Comparison of ENCODE assay signal across 16 cellular contexts in the genomic region with DNA sequence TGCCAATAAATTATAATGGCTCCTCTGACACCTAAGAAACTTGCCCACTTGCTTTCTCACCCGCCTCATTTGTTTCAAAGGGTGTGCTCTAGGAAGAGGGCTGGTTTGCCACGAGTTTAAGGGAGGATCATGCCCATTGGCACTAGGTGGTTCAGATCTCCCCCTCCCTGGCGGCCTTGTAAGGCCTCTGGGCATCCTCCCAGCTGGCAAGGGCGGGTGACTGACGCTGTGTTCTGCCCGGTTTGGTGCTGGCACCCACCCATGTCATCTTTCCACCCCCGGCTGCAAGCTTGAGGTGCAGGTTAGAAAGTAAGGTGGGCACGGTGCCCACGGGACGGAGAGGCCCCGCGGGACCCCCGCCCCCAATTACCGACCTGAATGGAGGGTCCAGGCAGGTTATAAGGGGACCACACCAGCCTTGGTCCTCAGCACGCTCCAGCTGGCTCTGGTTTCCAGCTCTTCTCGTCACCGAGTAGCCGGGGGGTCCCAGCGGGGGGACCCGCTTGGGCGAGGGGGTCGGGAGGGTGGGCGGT.
DNase-seq lines count a peak whose midpoint lies in the region; TF ChIP-seq lines count a peak whose summit lies in the region.
"Had no signal": no experiment of that assay in that cellular context is flagged by ENCODE, and none has a peak within 500 bp of the region (broad histone marks: within the 10 kb centered on the region; RNA-seq: fewer than 3 reads in every experiment).

No MANE protein-coding gene starts in this region.

- H3K4me3 ChIP-seq in HEK293 (ENCODE audit: low read depth, low read length) (no peak overlapping the region), ascending aorta (peak overlapping the region in 1 of 2 donors; percentile 38), sigmoid colon (no peak overlapping the region)
- H3K4me3 ChIP-seq: breast epithelium, lung had no signal

- H3K4me1 ChIP-seq in HEK293 (ENCODE audit: control insufficient read depth, insufficient read depth, low read length) = no peaks in the 10 kb centered on the region
- peaks cover 0 to 8% of the 10 kb centered on the region in 2 donors for H3K4me1 ChIP-seq in ascending aorta
- H3K4me1 ChIP-seq in sigmoid colon = peaks cover 0 to 4% (median 0%) of the 10 kb centered on the region in 4 donors
- H3K4me1 ChIP-seq: breast epithelium had no signal

- no peak for TF ChIP-seq CTCF in HEK293 (tag by site-specific recombination; IDR thresholded peaks at IDR 0.05)
- TF ChIP-seq CTCF in ascending aorta (IDR thresholded peaks at IDR 0.05) = no peak
- TF ChIP-seq CTCF in sigmoid colon (IDR thresholded peaks at IDR 0.05) = no peak

- DNase-seq in ascending aorta (ENCODE audit: low spot score in 2 of 2) (peak; percentile 34 to 87), hippocampal formation (lab: John Stamatoyannopoulos, UW) (peak; percentile 45 to 60), sigmoid colon (peak; percentile 92), kidney tubule cell (ENCODE audit: low spot score) (no peak), iPS-NIHi7 (ENCODE audit: extremely low spot score) (no peak), islet precursor cell (no peak), NCI-H128 (lab: John Stamatoyannopoulos, UW; ENCODE audit: unreplicated experiment) (no peak)
- DNase-seq: activated gamma-delta T cell treated with Interleukin-2 at 50 U/mL for 16 hours; effector memory CD8-positive, alpha-beta T cell; GF-D8; natural killer cell; NK-92 treated with Interleukin-12 subunit alpha and Interleukin-12 subunit beta, amount 100 ng/mL, for 24 hours; T-helper 2 cell had no signal

- H3K27ac ChIP-seq in HEK293 (ENCODE audit: extremely low read depth, low read depth, low read length) (no peak overlapping the region), ascending aorta (no peak overlapping the region), sigmoid colon (no peak overlapping the region)
- H3K27ac ChIP-seq: breast epithelium had no signal

- no peaks in the 10 kb centered on the region for H3K27me3 ChIP-seq in ascending aorta
- no peaks in the 10 kb centered on the region for H3K27me3 ChIP-seq in sigmoid colon
- H3K27me3 ChIP-seq: breast epithelium had no signal

- CTCF ChIA-PET in HEK293 (lab: Yijun Ruan, JAX) = no interaction called here

- POLR2A ChIA-PET in HEK293 (lab: Yijun Ruan, JAX) = interaction anchor here (0.6 kb wide), 1 partner anchor 433 kb away, joined by 10 read pairs; no protein-coding TSS in a partner anchor

- no peak for TF ChIP-seq POLR2A in sigmoid colon (IDR thresholded peaks at IDR 0.05)

- H3K36me3 ChIP-seq in HEK293 (ENCODE audit: control insufficient read depth in 2 of 2, insufficient read depth in 1 of 2, low read length in 2 of 2) (peaks cover 0 to 10% of the 10 kb centered on the region in 2 experiments; a peak in 1 of 3 replicates), ascending aorta (peaks cover 0 to 22% of the 10 kb centered on the region in 2 donors), sigmoid colon (peaks cover 3 to 42% (median 9%) of the 10 kb centered on the region in 4 donors)

- H3K9me3 ChIP-seq in HEK293 (ENCODE audit: control insufficient read depth, insufficient read depth, low read depth, low read length) (no peaks in the 10 kb centered on the region), ascending aorta (peaks cover 4 to 9% of the 10 kb centered on the region in 2 donors), sigmoid colon (peaks cover 0 to 9% (median 4%) of the 10 kb centered on the region in 4 donors)

- no peak for TF ChIP-seq EP300 in sigmoid colon (IDR thresholded peaks at IDR 0.05)

- 72 to 83% methylated on average over 23 of the region's 23 CpGs for WGBS in sigmoid colon, 2 donors

- intact Hi-C loops in ascending aorta (cut with DNase I) = loop anchor here (2.0 kb wide), 1 partner anchor 43 kb away; no protein-coding TSS in a partner anchor
- intact Hi-C loops in sigmoid colon (cut with DNase I) = no loop called here

TF ChIP-seq in HEK293, 187 proteins besides CTCF, POLR2A, EP300 and RAD21:
- no peak for TF ChIP-seq SP2 (tag by site-specific recombination; IDR thresholded peaks at IDR 0.05)
- TF ChIP-seq, protein P1, sequence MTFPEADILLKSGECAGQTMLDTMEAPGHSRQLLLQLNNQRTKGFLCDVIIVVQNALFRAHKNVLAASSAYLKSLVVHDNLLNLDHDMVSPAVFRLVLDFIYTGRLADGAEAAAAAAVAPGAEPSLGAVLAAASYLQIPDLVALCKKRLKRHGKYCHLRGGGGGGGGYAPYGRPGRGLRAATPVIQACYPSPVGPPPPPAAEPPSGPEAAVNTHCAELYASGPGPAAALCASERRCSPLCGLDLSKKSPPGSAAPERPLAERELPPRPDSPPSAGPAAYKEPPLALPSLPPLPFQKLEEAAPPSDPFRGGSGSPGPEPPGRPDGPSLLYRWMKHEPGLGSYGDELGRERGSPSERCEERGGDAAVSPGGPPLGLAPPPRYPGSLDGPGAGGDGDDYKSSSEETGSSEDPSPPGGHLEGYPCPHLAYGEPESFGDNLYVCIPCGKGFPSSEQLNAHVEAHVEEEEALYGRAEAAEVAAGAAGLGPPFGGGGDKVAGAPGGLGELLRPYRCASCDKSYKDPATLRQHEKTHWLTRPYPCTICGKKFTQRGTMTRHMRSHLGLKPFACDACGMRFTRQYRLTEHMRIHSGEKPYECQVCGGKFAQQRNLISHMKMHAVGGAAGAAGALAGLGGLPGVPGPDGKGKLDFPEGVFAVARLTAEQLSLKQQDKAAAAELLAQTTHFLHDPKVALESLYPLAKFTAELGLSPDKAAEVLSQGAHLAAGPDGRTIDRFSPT (tag by site-specific recombination; IDR thresholded peaks at IDR 0.05) = 0 out of 2 replicates have a peak, but pooled peaks have one; percentile 15

Comparison
In these comparisons a context has a peak if more than half of its experiments do, and no peak if none do; other contexts are left out.
1. DNase-seq: peak in ascending aorta (2 of 2), hippocampal formation (2 of 2) and sigmoid colon (single experiment); none in kidney tubule cell (single experiment), iPS-NIHi7 (single experiment), islet precursor cell (single experiment) and NCI-H128 (single experiment).